In genomic region chr6:114108119-114109002, GRCh38 we compare ENCODE assay signal across 9 cellular contexts.
DNase-seq lines count a peak whose midpoint lies in the region; ATAC-seq and TF ChIP-seq lines count a peak whose summit lies in the region.
"Had no signal": no experiment of that assay in that cellular context is flagged by ENCODE, and none has a peak within 500 bp of the region (broad histone marks: within the 10 kb centered on the region; RNA-seq: fewer than 3 reads in every experiment).

No MANE protein-coding gene starts in this region.

- no TSS peak for BruUV-seq in mammary epithelial cell (replicated peaks; lab: Mats Ljungman, UMichigan)

- H3K27ac Mint-ChIP-seq in stimulated activated effector memory CD8-positive, alpha-beta T cell treated with anti-CD3 and anti-CD28 coated beads, Interleukin-12 subunit alpha, Interleukin-12 subunit beta, amount 100 ng/mL, for 72 hours = no peak overlapping the region
- H3K27ac Mint-ChIP-seq: activated B cell treated with CpG ODN at 0.5 μM for 24 hours had no signal

- no peak overlapping the region for H3K4me3 ChIP-seq in mammary epithelial cell (replicated peaks in 1 of 3; ENCODE audit: insufficient read depth in 1 of 3, low read depth in 2 of 3, low read length in 3 of 3)

- H3K27ac ChIP-seq in mammary epithelial cell (ENCODE audit: insufficient read depth, low read depth, low read length) = no peak overlapping the region

- CTCF ChIA-PET in mammary epithelial cell (lab: Charles Lee; ENCODE audit: low non-redundant PET) = interaction anchor here (0.5 to 1.1 kb wide), 6 partner anchors 103 to 1098 kb away, joined by 3 to 23 read pairs (median 4); no protein-coding TSS in a partner anchor

- DNase-seq in DMS153 treated with DMSO at 0.1 percent for 48 hours (lab: John Stamatoyannopoulos, UW; ENCODE audit: unreplicated experiment) (peak; percentile 28), HuH-7.5 (ENCODE audit: low spot score) (peak; percentile 24), SHP77 treated with DMSO at 0.1 percent for 48 hours (lab: John Stamatoyannopoulos, UW) (peak; percentile 21), mammary epithelial cell (peak; percentile 65), left colon (peak; percentile 57 to 83), mesenteric fat pad (ENCODE audit: low spot score) (no peak)
- peak in 1 of 2 donors; percentile 56 for DNase-seq in stimulated activated effector memory CD8-positive, alpha-beta T cell treated with anti-CD3 and anti-CD28 coated beads, Interleukin-12 subunit alpha, Interleukin-12 subunit beta, amount 100 ng/mL, for 72 hours (ENCODE audit: low spot score in 2 of 2)
- DNase-seq: activated B cell treated with CpG ODN at 0.5 μM for 24 hours had no signal

- no peaks in the 10 kb centered on the region for H3K36me3 ChIP-seq in mammary epithelial cell (ENCODE audit: insufficient read depth, low read length)

- H3K4me3 Mint-ChIP-seq in stimulated activated effector memory CD8-positive, alpha-beta T cell treated with anti-CD3 and anti-CD28 coated beads, Interleukin-12 subunit alpha, Interleukin-12 subunit beta, amount 100 ng/mL, for 72 hours = no peak overlapping the region
- H3K4me3 Mint-ChIP-seq: activated B cell treated with CpG ODN at 0.5 μM for 24 hours had no signal

- H3K27me3 ChIP-seq in mammary epithelial cell (ENCODE audit: insufficient read depth, low read length) = peaks cover 7% of the 10 kb centered on the region

- no peaks in the 10 kb centered on the region for H4K20me1 ChIP-seq in mammary epithelial cell (ENCODE audit: insufficient read depth, low read length)

- no peaks in the 10 kb centered on the region for H3K9me3 Mint-ChIP-seq in stimulated activated effector memory CD8-positive, alpha-beta T cell treated with anti-CD3 and anti-CD28 coated beads, Interleukin-12 subunit alpha, Interleukin-12 subunit beta, amount 100 ng/mL, for 72 hours
- H3K9me3 Mint-ChIP-seq: activated B cell treated with CpG ODN at 0.5 μM for 24 hours had no signal

- intact Hi-C loops in mammary epithelial cell (cut with micrococcal nuclease) (loop anchor here (1.0 to 5.0 kb wide), 2 partner anchors 113 to 1326 kb away; no protein-coding TSS in a partner anchor), left colon (cut with DNase I, micrococcal nuclease) (no loop called here)

- no peaks in the 10 kb centered on the region for H3K36me3 Mint-ChIP-seq in stimulated activated effector memory CD8-positive, alpha-beta T cell treated with anti-CD3 and anti-CD28 coated beads, Interleukin-12 subunit alpha, Interleukin-12 subunit beta, amount 100 ng/mL, for 72 hours

- ATAC-seq in GM19351 (IDR thresholded peaks at IDR 0.05; ENCODE audit: unreplicated experiment) (peak; percentile 78), left colon (peak; percentile 71)
- peak; percentile 40 for ATAC-seq in stimulated activated effector memory CD8-positive, alpha-beta T cell treated with anti-CD3 and anti-CD28 coated beads, Interleukin-12 subunit alpha, Interleukin-12 subunit beta, amount 100 ng/mL, for 72 hours

- no peaks in the 10 kb centered on the region for H3K79me2 ChIP-seq in mammary epithelial cell (ENCODE audit: insufficient read depth, low read length)

- in situ Hi-C loops in mammary epithelial cell (cut with MboI; ENCODE audit: low sequenced_read_pairs in 2 of 2) = no loop called here

- 35% methylated on average over 10 of the region's 11 CpGs for WGBS in mammary epithelial cell (ENCODE audit: low coverage, missing lambda C conversion rate)

- peak; percentile 75 to 80 for TF ChIP-seq CTCF in mammary epithelial cell (conservative IDR thresholded peaks at IDR 0.05 in 1 of 2, IDR thresholded peaks at IDR 0.05 in 1 of 2; ENCODE audit: extremely low read depth in 1 of 2, insufficient read depth in 1 of 2, low read depth in 1 of 2, low read length in 2 of 2)

- H3K4me1 ChIP-seq in mammary epithelial cell (ENCODE audit: insufficient read depth, low read length) = no peaks in the 10 kb centered on the region

- no peak overlapping the region for H3K4me2 ChIP-seq in mammary epithelial cell (ENCODE audit: insufficient read depth, low read depth, low read length)

- H3K9ac ChIP-seq in mammary epithelial cell (ENCODE audit: insufficient read depth, low read length) = no peak overlapping the region

- peak overlapping the region; percentile 49 for H2AFZ ChIP-seq in mammary epithelial cell (ENCODE audit: low read depth, low read length)

- dilution Hi-C loops in mammary epithelial cell (cut with HindIII; ENCODE audit: low sequenced_read_pairs) = no loop called here

- H3K9me3 ChIP-seq in mammary epithelial cell (replicated peaks; ENCODE audit: insufficient read depth, low read length) = no peaks in the 10 kb centered on the region

- H3K4me1 Mint-ChIP-seq in stimulated activated effector memory CD8-positive, alpha-beta T cell treated with anti-CD3 and anti-CD28 coated beads, Interleukin-12 subunit alpha, Interleukin-12 subunit beta, amount 100 ng/mL, for 72 hours = no peaks in the 10 kb centered on the region
- H3K4me1 Mint-ChIP-seq: activated B cell treated with CpG ODN at 0.5 μM for 24 hours had no signal
